35 cellular contexts compared by ENCODE assay signal in the genomic region with DNA sequence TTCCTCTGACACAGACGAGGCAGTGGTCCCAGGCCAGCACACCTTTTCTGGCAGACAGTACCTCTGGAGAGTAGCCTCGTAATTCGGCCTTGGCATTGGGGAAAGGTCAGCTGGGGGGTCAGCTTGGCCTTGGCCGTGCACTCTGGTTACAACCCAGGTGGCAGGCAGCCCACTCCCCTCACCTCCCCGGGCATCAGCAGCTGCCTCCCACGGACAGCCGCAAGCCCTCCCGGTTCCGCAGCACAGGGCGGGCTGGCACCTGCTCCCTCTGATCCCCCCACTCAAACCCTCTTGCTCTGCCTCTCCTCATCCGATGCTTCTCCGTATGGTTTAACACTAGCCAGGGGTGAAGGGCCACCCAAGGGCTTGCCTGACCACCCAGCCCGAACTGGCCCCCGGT. TPM values are rescaled to one million over a fixed set of nuclear protein-coding genes. Genes with fewer than 3 reads are reported as not detected.
"Had no signal": no experiment of that assay in that cellular context is flagged by ENCODE, and none has a peak within 500 bp of the region (broad histone marks: within the 10 kb centered on the region; RNA-seq: fewer than 3 reads in every experiment).

No MANE protein-coding gene starts in this region.

- H3K9me3 Mint-ChIP-seq: activated CD4-positive, alpha-beta T cell treated with anti-CD3 and anti-CD28 coated beads, Interleukin-2, amount 10 ng/mL, durations not matched to agents 7 days and 5 days; activated naive CD4-positive, alpha-beta T cell treated with anti-CD3 and anti-CD28 coated beads, Interleukin-2, amount 50 U/mL, for 24 hours; activated naive CD8-positive, alpha-beta T cell treated with anti-CD3 and anti-CD28 coated beads, Interleukin-2, amount 10 ng/mL, durations not matched to agents 7 days and 5 days; activated T-cell treated with anti-CD3 and anti-CD28 coated beads, Interleukin-2, amount 50 U/mL, for 24 hours; activated T-helper 2 cell treated with anti-CD3 and anti-CD28 coated beads, Interferon-gamma antibody, Interleukin-2, Interleukin-4, amounts not matched to agents 10 μg/mL and 5 μg/mL and 100 μg/mL, durations not matched to agents 14 hours and 24 hours and 36 hours had no signal

- H3K4me3 Mint-ChIP-seq: activated CD4-positive, alpha-beta T cell treated with anti-CD3 and anti-CD28 coated beads for 36 hours; activated CD4-positive, alpha-beta T cell treated with anti-CD3 and anti-CD28 coated beads, Interleukin-2, amount 10 ng/mL, durations not matched to agents 7 days and 5 days; activated CD8-positive, alpha-beta T cell treated with anti-CD3 and anti-CD28 coated beads, Interleukin-2, amount 10 ng/mL, durations not matched to agents 7 days and 5 days; activated naive CD4-positive, alpha-beta T cell treated with anti-CD3 and anti-CD28 coated beads, Interleukin-2, amount 50 U/mL, for 24 hours; activated naive CD8-positive, alpha-beta T cell treated with anti-CD3 and anti-CD28 coated beads, Interleukin-2, amount 10 ng/mL, durations not matched to agents 7 days and 5 days; activated T-cell treated with anti-CD3 and anti-CD28 coated beads, Interleukin-2, amount 50 U/mL, for 24 hours had no signal

- H3K36me3 Mint-ChIP-seq: activated naive CD4-positive, alpha-beta T cell treated with anti-CD3 and anti-CD28 coated beads, Interleukin-2, amount 50 U/mL, for 24 hours; activated naive CD8-positive, alpha-beta T cell treated with anti-CD3 and anti-CD28 coated beads, Interleukin-2, amount 10 ng/mL, durations not matched to agents 7 days and 5 days had no signal

- FAIRE-seq: astrocyte had no signal

- ATAC-seq: activated CD4-positive, alpha-beta T cell treated with anti-CD3 and anti-CD28 coated beads for 36 hours; activated CD4-positive, CD25-positive, alpha-beta regulatory T cell treated with anti-CD3 and anti-CD28 coated beads, Interleukin-2, amount 50 U/mL, for 24 hours; activated CD8-positive, alpha-beta T cell treated with anti-CD3 and anti-CD28 coated beads, Interleukin-2, amount 10 ng/mL, durations not matched to agents 7 days and 5 days; body of pancreas; PC-3; Right ventricle myocardium inferior; SK-N-SH treated with all-trans-retinoic acid at 6 μM for 48 hours had no signal

- H3K27ac ChIP-seq: body of pancreas, breast epithelium, Peyer's patch had no signal

- H3K27me3 ChIP-seq: body of pancreas, breast epithelium, MG63, Peyer's patch had no signal

- H3K27me3 Mint-ChIP-seq: activated CD4-positive, alpha-beta T cell treated with anti-CD3 and anti-CD28 coated beads for 36 hours; activated CD4-positive, alpha-beta T cell treated with anti-CD3 and anti-CD28 coated beads, Interleukin-2, amount 10 ng/mL, durations not matched to agents 7 days and 5 days; activated naive CD4-positive, alpha-beta T cell treated with anti-CD3 and anti-CD28 coated beads, Interleukin-2, amount 50 U/mL, for 24 hours; activated naive CD8-positive, alpha-beta T cell treated with anti-CD3 and anti-CD28 coated beads, Interleukin-2, amount 10 ng/mL, durations not matched to agents 7 days and 5 days; activated T-cell treated with anti-CD3 and anti-CD28 coated beads, Interleukin-2, amount 50 U/mL, for 24 hours had no signal

- H3K9me3 ChIP-seq: body of pancreas, breast epithelium, MG63, Peyer's patch had no signal

- DNase-seq: activated CD4-positive, alpha-beta T cell treated with anti-CD3 and anti-CD28 coated beads for 36 hours; activated CD4-positive, alpha-beta T cell treated with anti-CD3 and anti-CD28 coated beads, Interleukin-2, amount 10 ng/mL, durations not matched to agents 7 days and 5 days; activated CD4-positive, alpha-beta T cell treated with anti-CD3 and anti-CD28 coated beads, Interleukin-2, amount 50 U/mL, for 48 hours; activated CD8-positive, alpha-beta T cell treated with anti-CD3 and anti-CD28 coated beads, Interleukin-2, amount 10 ng/mL, durations not matched to agents 7 days and 5 days; activated gamma-delta T cell; activated naive CD4-positive, alpha-beta T cell treated with Interleukin-2 at 50 U/mL for 16 hours; activated naive CD8-positive, alpha-beta T cell treated with anti-CD3 and anti-CD28 coated beads, Interleukin-2, amount 10 ng/mL, durations not matched to agents 7 days and 5 days; activated T-cell treated with anti-CD3 and anti-CD28 coated beads, Interleukin-2, amount 50 U/mL, for 24 hours; amygdala; body of pancreas; cerebellar nuclear complex; Kasumi-1; KG1; MG63; NCI-H1048; NCI-H1105 treated with DMSO at 0.1 percent for 48 hours; NCI-H1436; NCI-H1694; NCI-H1930; NCI-H345; NCI-H524 treated with DMSO at 0.1 percent for 48 hours; PC-3; Peyer's patch; RPMI8226; SIG-M5; T-helper 1 cell; T-helper 2 cell; T1000 had no signal

- H3K27ac Mint-ChIP-seq: activated CD4-positive, alpha-beta T cell treated with anti-CD3 and anti-CD28 coated beads for 36 hours; activated CD4-positive, alpha-beta T cell treated with anti-CD3 and anti-CD28 coated beads, Interleukin-2, amount 10 ng/mL, durations not matched to agents 7 days and 5 days; activated CD8-positive, alpha-beta T cell treated with anti-CD3 and anti-CD28 coated beads, Interleukin-2, amount 10 ng/mL, durations not matched to agents 7 days and 5 days; activated naive CD4-positive, alpha-beta T cell treated with anti-CD3 and anti-CD28 coated beads, Interleukin-2, amount 50 U/mL, for 24 hours; activated naive CD8-positive, alpha-beta T cell treated with anti-CD3 and anti-CD28 coated beads, Interleukin-2, amount 10 ng/mL, durations not matched to agents 7 days and 5 days; activated T-cell treated with anti-CD3 and anti-CD28 coated beads, Interleukin-2, amount 50 U/mL, for 24 hours; activated T-helper 2 cell treated with anti-CD3 and anti-CD28 coated beads, Interferon-gamma antibody, Interleukin-2, Interleukin-4, amounts not matched to agents 10 μg/mL and 5 μg/mL and 100 μg/mL, durations not matched to agents 14 hours and 24 hours and 36 hours had no signal

- H3K4me3 ChIP-seq: body of pancreas, breast epithelium, MG63, Peyer's patch had no signal

- H3K4me1 ChIP-seq: breast epithelium, Peyer's patch had no signal

- H3K36me3 ChIP-seq: breast epithelium, Peyer's patch had no signal

- H3K4me1 Mint-ChIP-seq: activated CD4-positive, alpha-beta T cell treated with anti-CD3 and anti-CD28 coated beads for 36 hours; activated CD4-positive, alpha-beta T cell treated with anti-CD3 and anti-CD28 coated beads, Interleukin-2, amount 10 ng/mL, durations not matched to agents 7 days and 5 days; activated naive CD4-positive, alpha-beta T cell treated with anti-CD3 and anti-CD28 coated beads, Interleukin-2, amount 50 U/mL, for 24 hours; activated naive CD8-positive, alpha-beta T cell treated with anti-CD3 and anti-CD28 coated beads, Interleukin-2, amount 10 ng/mL, durations not matched to agents 7 days and 5 days had no signal

RNA-seq across cellular contexts. Expression of a gene that starts 50.6 kb away (rescaled TPM):
- total RNA-seq: activated naive CD8-positive, alpha-beta T cell treated with anti-CD3 and anti-CD28 coated beads, Interleukin-2, amount 10 ng/mL, durations not matched to agents 7 days and 5 days had no signal
